ENCODE assay signal across 1 cellular context in the genomic region with DNA sequence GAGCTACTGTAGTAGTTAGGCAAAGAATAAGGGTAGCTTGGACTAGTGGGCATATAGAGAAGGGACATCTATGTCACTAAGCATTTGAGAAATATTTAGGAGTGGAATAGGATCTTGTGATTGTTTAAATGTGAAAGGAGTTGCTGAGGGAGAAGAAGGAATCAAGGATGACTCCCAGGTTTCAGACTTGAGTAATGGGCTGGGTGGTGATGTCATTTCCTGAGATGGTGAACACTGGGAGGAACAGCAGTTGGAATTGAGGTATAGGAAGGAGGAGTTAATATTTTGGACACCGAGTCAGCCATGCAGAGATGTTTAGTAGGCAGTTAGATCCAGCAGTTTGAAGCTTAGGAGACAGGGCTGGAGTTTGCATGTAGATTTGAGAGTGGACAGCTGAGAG.
TF ChIP-seq lines count a peak whose summit lies in the region.

No MANE protein-coding gene starts in this region.

TF ChIP-seq in HepG2, 621 proteins besides CTCF, POLR2A, EP300 and RAD21 (continued from another document):
- TF ChIP-seq, protein P1, sequence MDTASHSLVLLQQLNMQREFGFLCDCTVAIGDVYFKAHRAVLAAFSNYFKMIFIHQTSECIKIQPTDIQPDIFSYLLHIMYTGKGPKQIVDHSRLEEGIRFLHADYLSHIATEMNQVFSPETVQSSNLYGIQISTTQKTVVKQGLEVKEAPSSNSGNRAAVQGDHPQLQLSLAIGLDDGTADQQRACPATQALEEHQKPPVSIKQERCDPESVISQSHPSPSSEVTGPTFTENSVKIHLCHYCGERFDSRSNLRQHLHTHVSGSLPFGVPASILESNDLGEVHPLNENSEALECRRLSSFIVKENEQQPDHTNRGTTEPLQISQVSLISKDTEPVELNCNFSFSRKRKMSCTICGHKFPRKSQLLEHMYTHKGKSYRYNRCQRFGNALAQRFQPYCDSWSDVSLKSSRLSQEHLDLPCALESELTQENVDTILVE (CRISPR knock-in tag; IDR thresholded peaks at IDR 0.05) = no peak
- peak; percentile 75 for TF ChIP-seq ATF7 (IDR thresholded peaks at IDR 0.05)
- TF ChIP-seq ATF7 (CRISPR knock-in tag; IDR thresholded peaks at IDR 0.05) = no peak
- TF ChIP-seq, protein P2, sequence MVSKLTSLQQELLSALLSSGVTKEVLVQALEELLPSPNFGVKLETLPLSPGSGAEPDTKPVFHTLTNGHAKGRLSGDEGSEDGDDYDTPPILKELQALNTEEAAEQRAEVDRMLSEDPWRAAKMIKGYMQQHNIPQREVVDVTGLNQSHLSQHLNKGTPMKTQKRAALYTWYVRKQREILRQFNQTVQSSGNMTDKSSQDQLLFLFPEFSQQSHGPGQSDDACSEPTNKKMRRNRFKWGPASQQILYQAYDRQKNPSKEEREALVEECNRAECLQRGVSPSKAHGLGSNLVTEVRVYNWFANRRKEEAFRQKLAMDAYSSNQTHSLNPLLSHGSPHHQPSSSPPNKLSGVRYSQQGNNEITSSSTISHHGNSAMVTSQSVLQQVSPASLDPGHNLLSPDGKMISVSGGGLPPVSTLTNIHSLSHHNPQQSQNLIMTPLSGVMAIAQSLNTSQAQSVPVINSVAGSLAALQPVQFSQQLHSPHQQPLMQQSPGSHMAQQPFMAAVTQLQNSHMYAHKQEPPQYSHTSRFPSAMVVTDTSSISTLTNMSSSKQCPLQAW (CRISPR knock-in tag; IDR thresholded peaks at IDR 0.05) = no peak
- TF ChIP-seq, protein P3, sequence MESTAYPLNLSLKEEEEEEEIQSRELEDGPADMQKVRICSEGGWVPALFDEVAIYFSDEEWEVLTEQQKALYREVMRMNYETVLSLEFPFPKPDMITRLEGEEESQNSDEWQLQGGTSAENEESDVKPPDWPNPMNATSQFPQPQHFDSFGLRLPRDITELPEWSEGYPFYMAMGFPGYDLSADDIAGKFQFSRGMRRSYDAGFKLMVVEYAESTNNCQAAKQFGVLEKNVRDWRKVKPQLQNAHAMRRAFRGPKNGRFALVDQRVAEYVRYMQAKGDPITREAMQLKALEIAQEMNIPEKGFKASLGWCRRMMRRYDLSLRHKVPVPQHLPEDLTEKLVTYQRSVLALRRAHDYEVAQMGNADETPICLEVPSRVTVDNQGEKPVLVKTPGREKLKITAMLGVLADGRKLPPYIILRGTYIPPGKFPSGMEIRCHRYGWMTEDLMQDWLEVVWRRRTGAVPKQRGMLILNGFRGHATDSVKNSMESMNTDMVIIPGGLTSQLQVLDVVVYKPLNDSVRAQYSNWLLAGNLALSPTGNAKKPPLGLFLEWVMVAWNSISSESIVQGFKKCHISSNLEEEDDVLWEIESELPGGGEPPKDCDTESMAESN (CRISPR knock-in tag; conservative IDR thresholded peaks at IDR 0.05) = no peak
